Comparison of ENCODE assay signal across 10 cellular contexts in genomic region chrX:133215747-133216146, GRCh38. TPM values are rescaled to one million over a fixed set of nuclear protein-coding genes. Genes with fewer than 3 reads are reported as not detected.
DNase-seq lines count a peak whose midpoint lies in the region; ATAC-seq and TF ChIP-seq lines count a peak whose summit lies in the region.
"Had no signal": no experiment of that assay in that cellular context is flagged by ENCODE, and none has a peak within 500 bp of the region (broad histone marks: within the 10 kb centered on the region; RNA-seq: fewer than 3 reads in every experiment).

No MANE protein-coding gene starts in this region.

- in situ Hi-C loops in mammary epithelial cell (cut with MboI; ENCODE audit: low sequenced_read_pairs in 2 of 2), result no loop called here

- DNase-seq in NCI-H2029 treated with DMSO at 0.1 percent for 48 hours (lab: John Stamatoyannopoulos, UW) (peak; percentile 6), NCI-H2029 (lab: John Stamatoyannopoulos, UW) (no peak), LoVo (ENCODE audit: low spot score) (peak; percentile 12), mammary epithelial cell (peak; percentile 19), osteoblast (ENCODE audit: insufficient read length, low spot score, missing footprints) (no peak), sigmoid colon (no peak), SK-N-DZ (ENCODE audit: low spot score) (no peak)
- DNase-seq: GOT3 had no signal

- no TSS peak for BruUV-seq in mammary epithelial cell (replicated peaks; lab: Mats Ljungman, UMichigan)

- H3K9ac ChIP-seq in mammary epithelial cell (ENCODE audit: insufficient read depth, low read length), result no peak overlapping the region
- H3K9ac ChIP-seq: BLaER1 had no signal

- dilution Hi-C loops in mammary epithelial cell (cut with HindIII; ENCODE audit: low sequenced_read_pairs), result no loop called here

- no peak for TF ChIP-seq POLR2A in sigmoid colon (IDR thresholded peaks at IDR 0.05)

- H3K9me3 ChIP-seq in mammary epithelial cell (replicated peaks; ENCODE audit: insufficient read depth, low read length), result no peaks in the 10 kb centered on the region
- no peaks in the 10 kb centered on the region for H3K9me3 ChIP-seq in osteoblast (ENCODE audit: low read depth, low read length)
- no peaks in the 10 kb centered on the region for H3K9me3 ChIP-seq in sigmoid colon

- H3K4me1 ChIP-seq in mammary epithelial cell (ENCODE audit: insufficient read depth, low read length) (no peaks in the 10 kb centered on the region), osteoblast (ENCODE audit: insufficient read depth, low read length) (no peaks in the 10 kb centered on the region), sigmoid colon (no peaks in the 10 kb centered on the region)
- H3K4me1 ChIP-seq: BLaER1 had no signal

- H2AFZ ChIP-seq in mammary epithelial cell (ENCODE audit: low read depth, low read length), result no peak overlapping the region
- H2AFZ ChIP-seq in osteoblast (ENCODE audit: low read length), result no peak overlapping the region

- WGBS in mammary epithelial cell (ENCODE audit: low coverage, missing lambda C conversion rate), result 76% methylated on average over 1 of the region's 1 CpG
- 93% methylated on average over 1 of the region's 1 CpG for WGBS in sigmoid colon, 2 donors

- H3K79me2 ChIP-seq in mammary epithelial cell (ENCODE audit: insufficient read depth, low read length) (no peaks in the 10 kb centered on the region), osteoblast (ENCODE audit: insufficient read depth, low read length) (no peaks in the 10 kb centered on the region)

- H3K4me3 ChIP-seq in mammary epithelial cell (replicated peaks in 1 of 3; ENCODE audit: insufficient read depth in 1 of 3, low read depth in 2 of 3, low read length in 3 of 3) (no peak overlapping the region), osteoblast (ENCODE audit: insufficient read depth, low read length) (no peak overlapping the region), sigmoid colon (no peak overlapping the region)
- H3K4me3 ChIP-seq: BLaER1 had no signal

- ATAC-seq in HG02870 (IDR thresholded peaks at IDR 0.05; ENCODE audit: unreplicated experiment), result no peak

- CTCF ChIA-PET in mammary epithelial cell (lab: Charles Lee; ENCODE audit: low non-redundant PET), result interaction anchor here (0.7 kb wide), 1 partner anchor 631 kb away, joined by 3 read pairs; no protein-coding TSS in a partner anchor

- TF ChIP-seq CTCF in mammary epithelial cell (conservative IDR thresholded peaks at IDR 0.05 in 1 of 2, IDR thresholded peaks at IDR 0.05 in 1 of 2; ENCODE audit: extremely low read depth in 1 of 2, insufficient read depth in 1 of 2, low read depth in 1 of 2, low read length in 2 of 2) (peak; percentile 37 to 63), osteoblast (IDR thresholded peaks at IDR 0.05; ENCODE audit: extremely low read depth, low read depth, low read length) (peak; percentile 46), sigmoid colon (IDR thresholded peaks at IDR 0.05) (no peak)

- intact Hi-C loops in mammary epithelial cell (cut with micrococcal nuclease), result loop anchor here (1.0 kb wide), 2 partner anchors 43 to 169 kb away; no protein-coding TSS in a partner anchor
- intact Hi-C loops in sigmoid colon (cut with DNase I), result no loop called here

- H3K27ac ChIP-seq in mammary epithelial cell (ENCODE audit: insufficient read depth, low read depth, low read length) (no peak overlapping the region), osteoblast (ENCODE audit: low read depth, low read length) (no peak overlapping the region), sigmoid colon (no peak overlapping the region)
- H3K27ac ChIP-seq: BLaER1 had no signal

- no peak for TF ChIP-seq EP300 in sigmoid colon (IDR thresholded peaks at IDR 0.05)

- H3K4me2 ChIP-seq in mammary epithelial cell (ENCODE audit: insufficient read depth, low read depth, low read length) (no peak overlapping the region), osteoblast (ENCODE audit: insufficient read depth, low read length) (no peak overlapping the region)
- H3K4me2 ChIP-seq: BLaER1 had no signal

- H3K36me3 ChIP-seq in mammary epithelial cell (ENCODE audit: insufficient read depth, low read length) (no peaks in the 10 kb centered on the region), osteoblast (ENCODE audit: insufficient read depth, low read length) (no peaks in the 10 kb centered on the region), sigmoid colon (no peaks in the 10 kb centered on the region)
- H3K36me3 ChIP-seq: BLaER1 had no signal

- H4K20me1 ChIP-seq in mammary epithelial cell (ENCODE audit: insufficient read depth, low read length), result no peaks in the 10 kb centered on the region
- no peaks in the 10 kb centered on the region for H4K20me1 ChIP-seq in osteoblast (ENCODE audit: insufficient read depth, low read length)

- H3K27me3 ChIP-seq in mammary epithelial cell (ENCODE audit: insufficient read depth, low read length) (no peaks in the 10 kb centered on the region), osteoblast (ENCODE audit: insufficient read depth, low read length) (peaks cover 6% of the 10 kb centered on the region), sigmoid colon (no peaks in the 10 kb centered on the region)

RNA-seq across cellular contexts. Expression of gene TFDP3, which starts 2.4 kb away (rescaled TPM):
- not detected for total RNA-seq in mammary epithelial cell
- not detected for polyA plus RNA-seq in mammary epithelial cell
- polyA minus RNA-seq in mammary epithelial cell, result not detected
- total RNA-seq in osteoblast, result not detected in 2 replicates
- not detected for total RNA-seq in sigmoid colon
- not detected for polyA plus RNA-seq in sigmoid colon
- polyA plus RNA-seq in SK-N-DZ (2014; cell fraction: cytosol; rRNA removed), result not detected in 2 replicates
- polyA plus RNA-seq in SK-N-DZ (2014; cell fraction: nucleus; rRNA removed), result not detected in 2 replicates

Comparison
In these comparisons a context has a peak if more than half of its experiments do, and no peak if none do; other contexts are left out.
1. DNase-seq: peak in NCI-H2029 treated with DMSO at 0.1 percent for 48 hours (single experiment), LoVo (single experiment) and mammary epithelial cell (single experiment); none in NCI-H2029 (single experiment), osteoblast (single experiment), sigmoid colon (single experiment) and SK-N-DZ (single experiment).
2. CTCF ChIP-seq: peak in mammary epithelial cell (2 of 2) and osteoblast (single experiment); none in sigmoid colon (0 of 4).